In the genomic region with DNA sequence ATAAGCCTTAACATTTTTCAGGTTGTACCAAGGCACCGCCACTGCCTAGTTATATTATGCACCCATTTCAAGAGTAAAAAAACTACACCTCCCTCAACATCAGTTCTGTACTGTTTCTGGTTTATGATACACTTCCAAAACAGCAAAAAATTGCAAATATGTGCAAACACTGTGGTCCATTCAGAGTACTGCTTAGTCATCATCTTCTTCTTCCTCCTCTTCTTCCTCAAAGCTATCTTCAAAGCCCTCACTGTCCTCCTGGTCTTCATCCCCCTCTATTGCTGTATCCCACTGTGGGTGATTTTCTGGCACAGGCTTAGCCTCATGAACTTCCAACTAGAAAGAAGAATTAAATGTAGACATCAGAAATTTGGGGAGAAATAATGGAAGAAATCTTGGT, we compare ENCODE assay signal across 3 cellular contexts. TPM values are rescaled to one million over a fixed set of nuclear protein-coding genes. Genes with fewer than 3 reads are reported as not detected.
"Had no signal": no experiment of that assay in that cellular context is flagged by ENCODE, and none has a peak within 500 bp of the region (broad histone marks: within the 10 kb centered on the region; RNA-seq: fewer than 3 reads in every experiment).

No MANE protein-coding gene starts in this region.

RNA-seq across cellular contexts. Expression of a gene that starts 47.4 kb away (rescaled TPM):
- total RNA-seq: cardiac septum, PC-3, SJSA1 had no signal
